ENCODE assay signal across 21 cellular contexts in the genomic region with DNA sequence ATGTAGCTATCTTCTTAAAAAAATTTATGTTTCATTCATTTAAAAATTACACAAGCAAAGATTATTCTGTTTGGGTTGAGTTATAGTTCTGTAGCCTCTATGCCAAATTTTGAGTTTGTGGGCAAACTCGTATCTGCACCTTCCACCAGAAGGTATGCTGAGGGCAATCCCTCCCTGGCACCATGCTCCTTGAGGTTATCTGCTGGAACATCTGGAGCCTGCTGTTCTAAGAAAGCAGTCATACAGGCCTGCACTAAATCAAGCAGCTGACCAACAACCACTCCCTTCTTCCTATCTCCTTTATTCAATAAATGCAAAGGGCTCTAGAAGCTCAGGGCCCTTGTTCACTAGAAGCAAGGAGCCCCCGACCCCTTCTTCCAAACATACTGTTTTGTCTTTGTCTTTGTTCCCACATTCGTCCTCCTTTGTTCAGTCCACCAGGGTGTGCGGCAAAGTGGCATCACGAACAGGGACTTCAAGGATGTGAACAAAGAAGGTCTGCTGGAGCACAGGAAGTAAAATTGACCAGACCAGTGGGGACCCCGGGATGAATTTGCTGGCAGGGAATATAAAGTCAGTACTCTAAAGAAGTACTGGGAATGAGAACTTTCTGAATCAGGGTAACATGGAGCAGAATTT. TPM values are rescaled to one million over a fixed set of nuclear protein-coding genes. Genes with fewer than 3 reads are reported as not detected.
DNase-seq lines count a peak whose midpoint lies in the region; TF ChIP-seq lines count a peak whose summit lies in the region.
"Had no signal": no experiment of that assay in that cellular context is flagged by ENCODE, and none has a peak within 500 bp of the region (broad histone marks: within the 10 kb centered on the region; RNA-seq: fewer than 3 reads in every experiment).

No MANE protein-coding gene starts in this region.

- H3K27me3 ChIP-seq in left ventricle myocardium inferior (ENCODE audit: low read depth) = peaks cover 4% of the 10 kb centered on the region
- no peaks in the 10 kb centered on the region for H3K27me3 ChIP-seq in right atrium auricular region
- no peaks in the 10 kb centered on the region for H3K27me3 ChIP-seq in endodermal cell (ENCODE audit: control insufficient read depth, insufficient read depth, low read length, poor library complexity, severe bottlenecking)
- H3K27me3 ChIP-seq: BLaER1 treated with 17β-estradiol and CSF1 and Interleukin-3, amounts not matched to agents 10 nM and 100 nM; SJCRH30 had no signal

- H3K9me3 ChIP-seq in left ventricle myocardium inferior (replicated peaks) (no peaks in the 10 kb centered on the region), right atrium auricular region (no peaks in the 10 kb centered on the region), endodermal cell (ENCODE audit: control insufficient read depth, low read length) (no peaks in the 10 kb centered on the region)
- H3K9me3 ChIP-seq: BLaER1 treated with 17β-estradiol and CSF1 and Interleukin-3, amounts not matched to agents 10 nM and 100 nM; SJCRH30 had no signal

- TF ChIP-seq CTCF in left ventricle myocardium inferior (IDR thresholded peaks at IDR 0.05; ENCODE audit: borderline replicate concordance) (no peak), right atrium auricular region (IDR thresholded peaks at IDR 0.05) (no peak), endodermal cell (conservative IDR thresholded peaks at IDR 0.05) (no peak), nephron (IDR thresholded peaks at IDR 0.05; ENCODE audit: unreplicated experiment in 3 of 3) (no peak), GM13976 (IDR thresholded peaks at IDR 0.05; ENCODE audit: borderline replicate concordance, control extremely low read depth, extremely low read depth, insufficient read depth, missing control alignments) (no peak)

- no peak overlapping the region for H3K4me3 Mint-ChIP-seq in endodermal cell
- H3K4me3 Mint-ChIP-seq in nephron = no peak overlapping the region
- H3K4me3 Mint-ChIP-seq: CD4-positive, alpha-beta memory T cell had no signal

- 74 to 83% methylated on average over 3 to 6 of the region's 6 CpGs for WGBS in endodermal cell (ENCODE audit: insufficient coverage in 1 of 2, insufficient read length in 1 of 2), 2 experiments

- H3K9me3 Mint-ChIP-seq in endodermal cell (peaks cover 11% of the 10 kb centered on the region), nephron (peaks cover 3% of the 10 kb centered on the region)
- H3K9me3 Mint-ChIP-seq: CD4-positive, alpha-beta memory T cell had no signal

- no peak for DNase-seq in left ventricle myocardium inferior
- DNase-seq in right atrium auricular region (ENCODE audit: low spot score) = no peak
- no peak for DNase-seq in endodermal cell
- no peak for DNase-seq in NCI-H1092 (lab: John Stamatoyannopoulos, UW)
- DNase-seq in AML-193 (lab: John Stamatoyannopoulos, UW) = no peak
- no peak for DNase-seq in GM19238 (ENCODE audit: insufficient read length, low spot score)
- DNase-seq in GM13976 (ENCODE audit: low spot score) = no peak
- DNase-seq: ACHN; CD4-positive, alpha-beta memory T cell; DND-41; KG1; NCI-H1105 treated with DMSO at 0.1 percent for 48 hours; NCI-H1694 treated with DMSO at 0.1 percent for 48 hours; NCI-H446; NCI-H526; SJCRH30 had no signal

- H3K27ac ChIP-seq in left ventricle myocardium inferior (replicated peaks) = peak overlapping the region; percentile 34
- H3K27ac ChIP-seq in right atrium auricular region = no peak overlapping the region
- H3K27ac ChIP-seq in endodermal cell (ENCODE audit: low read depth, low read length) = peak overlapping the region; percentile 28
- H3K27ac ChIP-seq: 22Rv1; BLaER1 treated with 17β-estradiol and CSF1 and Interleukin-3, amounts not matched to agents 10 nM and 100 nM; SJCRH30 had no signal

- H3K4me1 ChIP-seq in left ventricle myocardium inferior (peaks cover 14% of the 10 kb centered on the region), right atrium auricular region (no peaks in the 10 kb centered on the region), endodermal cell (ENCODE audit: control insufficient read depth, insufficient read depth, low read length) (peaks cover 9% of the 10 kb centered on the region)
- H3K4me1 ChIP-seq: SJCRH30 had no signal

- no peaks in the 10 kb centered on the region for H3K36me3 ChIP-seq in left ventricle myocardium inferior
- H3K36me3 ChIP-seq in right atrium auricular region = no peaks in the 10 kb centered on the region
- no peaks in the 10 kb centered on the region for H3K36me3 ChIP-seq in endodermal cell (ENCODE audit: control insufficient read depth, insufficient read depth, low read length)
- H3K36me3 ChIP-seq: BLaER1 treated with 17β-estradiol and CSF1 and Interleukin-3, amounts not matched to agents 10 nM and 100 nM; SJCRH30 had no signal

- intact Hi-C loops in left ventricle myocardium inferior (cut with micrococcal nuclease) = no loop called here

- no peak overlapping the region for H3K9ac ChIP-seq in endodermal cell (ENCODE audit: extremely low read depth, low read length, poor library complexity, severe bottlenecking)
- H3K9ac ChIP-seq: BLaER1 treated with 17β-estradiol and CSF1 and Interleukin-3, amounts not matched to agents 10 nM and 100 nM had no signal

- H3K36me3 Mint-ChIP-seq in endodermal cell (ENCODE audit: low read depth) (no peaks in the 10 kb centered on the region), nephron (ENCODE audit: low read depth) (no peaks in the 10 kb centered on the region)
- H3K36me3 Mint-ChIP-seq: CD4-positive, alpha-beta memory T cell had no signal

- no peak overlapping the region for H3K4me3 ChIP-seq in left ventricle myocardium inferior
- H3K4me3 ChIP-seq in right atrium auricular region = no peak overlapping the region
- H3K4me3 ChIP-seq in endodermal cell (ENCODE audit: low read length) = no peak overlapping the region
- H3K4me3 ChIP-seq: BLaER1 treated with 17β-estradiol and CSF1 and Interleukin-3, amounts not matched to agents 10 nM and 100 nM; GM12878; SJCRH30 had no signal

- H3K4me1 Mint-ChIP-seq in endodermal cell = peaks cover 20% of the 10 kb centered on the region
- H3K4me1 Mint-ChIP-seq in nephron = peaks cover 17% of the 10 kb centered on the region
- H3K4me1 Mint-ChIP-seq: CD4-positive, alpha-beta memory T cell had no signal

- in situ Hi-C loops in GM13976 (cut with MboI; ENCODE audit: low sequenced_read_pairs, unreplicated experiment) = no loop called here

- H3K27me3 Mint-ChIP-seq in endodermal cell (ENCODE audit: insufficient read depth) (peaks cover 1% of the 10 kb centered on the region), nephron (ENCODE audit: low read depth) (no peaks in the 10 kb centered on the region)

- no peak overlapping the region for H3K27ac Mint-ChIP-seq in endodermal cell
- H3K27ac Mint-ChIP-seq in nephron = peak overlapping the region in 2 of 3 experiments; percentile 10 to 28

RNA-seq across cellular contexts. Expression of gene OR13A1, which starts 36.4 kb away (rescaled TPM):
- total RNA-seq in left ventricle myocardium inferior (not detected), right atrium auricular region (not detected), endodermal cell (under 1 TPM in 1 of 2 donors, not detected in 1; 0.31 TPM)
- polyA plus RNA-seq in endodermal cell (2013, experiment 1 of 2) = 0.18 TPM
- polyA plus RNA-seq in endodermal cell (2013, experiment 2 of 2) = 0.17 TPM
- total RNA-seq: CD4-positive, alpha-beta memory T cell; H4; SJCRH30 had no signal

Comparison
In these comparisons a context has a peak if more than half of its experiments do, and no peak if none do; other contexts are left out.
1. H3K27ac ChIP-seq: peak in left ventricle myocardium inferior (single experiment) and endodermal cell (single experiment); none in right atrium auricular region (0 of 2).